Comparison of ENCODE assay signal across 1 cellular context in the genomic region with DNA sequence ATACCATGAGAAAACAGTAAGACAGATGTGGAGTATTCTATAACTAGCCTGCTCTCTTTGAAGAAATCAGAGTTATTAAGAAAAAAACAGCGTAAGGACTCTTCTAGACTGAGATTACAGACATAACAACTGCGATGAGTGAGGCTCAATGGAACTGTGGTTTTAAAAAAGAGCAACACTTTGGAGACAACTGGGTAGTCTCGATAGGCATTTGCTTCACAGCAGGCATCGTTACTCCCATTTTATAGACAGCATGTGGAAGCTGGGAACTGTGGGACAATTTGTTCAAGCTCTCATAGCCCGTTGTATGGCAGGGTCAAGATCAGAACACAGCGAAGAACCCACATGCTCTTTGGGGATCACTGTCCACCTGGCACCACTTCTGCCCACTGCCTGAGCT.
TF ChIP-seq lines count a peak whose summit lies in the region.

No MANE protein-coding gene starts in this region.

TF ChIP-seq in GM12878, 131 proteins besides CTCF, POLR2A, EP300 and RAD21 (continued from another document):
- TF ChIP-seq, protein P1, sequence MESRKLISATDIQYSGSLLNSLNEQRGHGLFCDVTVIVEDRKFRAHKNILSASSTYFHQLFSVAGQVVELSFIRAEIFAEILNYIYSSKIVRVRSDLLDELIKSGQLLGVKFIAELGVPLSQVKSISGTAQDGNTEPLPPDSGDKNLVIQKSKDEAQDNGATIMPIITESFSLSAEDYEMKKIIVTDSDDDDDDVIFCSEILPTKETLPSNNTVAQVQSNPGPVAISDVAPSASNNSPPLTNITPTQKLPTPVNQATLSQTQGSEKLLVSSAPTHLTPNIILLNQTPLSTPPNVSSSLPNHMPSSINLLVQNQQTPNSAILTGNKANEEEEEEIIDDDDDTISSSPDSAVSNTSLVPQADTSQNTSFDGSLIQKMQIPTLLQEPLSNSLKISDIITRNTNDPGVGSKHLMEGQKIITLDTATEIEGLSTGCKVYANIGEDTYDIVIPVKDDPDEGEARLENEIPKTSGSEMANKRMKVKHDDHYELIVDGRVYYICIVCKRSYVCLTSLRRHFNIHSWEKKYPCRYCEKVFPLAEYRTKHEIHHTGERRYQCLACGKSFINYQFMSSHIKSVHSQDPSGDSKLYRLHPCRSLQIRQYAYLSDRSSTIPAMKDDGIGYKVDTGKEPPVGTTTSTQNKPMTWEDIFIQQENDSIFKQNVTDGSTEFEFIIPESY (IDR thresholded peaks at IDR 0.05): no peak
- TF ChIP-seq, protein P2, sequence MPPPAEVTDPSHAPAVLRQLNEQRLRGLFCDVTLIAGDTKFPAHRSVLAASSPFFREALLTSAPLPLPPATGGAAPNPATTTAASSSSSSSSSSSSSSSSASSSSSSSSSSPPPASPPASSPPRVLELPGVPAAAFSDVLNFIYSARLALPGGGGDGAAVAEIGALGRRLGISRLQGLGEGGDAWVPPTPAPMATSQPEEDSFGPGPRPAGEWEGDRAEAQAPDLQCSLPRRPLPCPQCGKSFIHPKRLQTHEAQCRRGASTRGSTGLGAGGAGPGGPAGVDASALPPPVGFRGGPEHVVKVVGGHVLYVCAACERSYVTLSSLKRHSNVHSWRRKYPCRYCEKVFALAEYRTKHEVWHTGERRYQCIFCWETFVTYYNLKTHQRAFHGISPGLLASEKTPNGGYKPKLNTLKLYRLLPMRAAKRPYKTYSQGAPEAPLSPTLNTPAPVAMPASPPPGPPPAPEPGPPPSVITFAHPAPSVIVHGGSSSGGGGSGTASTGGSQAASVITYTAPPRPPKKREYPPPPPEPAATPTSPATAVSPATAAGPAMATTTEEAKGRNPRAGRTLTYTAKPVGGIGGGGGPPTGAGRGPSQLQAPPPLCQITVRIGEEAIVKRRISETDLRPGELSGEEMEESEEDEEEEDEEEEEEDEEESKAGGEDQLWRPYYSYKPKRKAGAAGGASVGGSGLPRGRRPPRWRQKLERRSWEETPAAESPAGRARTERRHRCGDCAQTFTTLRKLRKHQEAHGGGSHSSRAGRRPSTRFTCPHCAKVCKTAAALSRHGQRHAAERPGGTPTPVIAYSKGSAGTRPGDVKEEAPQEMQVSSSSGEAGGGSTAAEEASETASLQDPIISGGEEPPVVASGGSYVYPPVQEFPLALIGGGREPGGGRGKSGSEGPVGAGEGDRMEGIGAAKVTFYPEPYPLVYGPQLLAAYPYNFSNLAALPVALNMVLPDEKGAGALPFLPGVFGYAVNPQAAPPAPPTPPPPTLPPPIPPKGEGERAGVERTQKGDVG (CRISPR knock-in tag; IDR thresholded peaks at IDR 0.05): no peak
- no peak for TF ChIP-seq ZBTB11 (CRISPR knock-in tag; IDR thresholded peaks at IDR 0.05)
- no peak for TF ChIP-seq HDAC6 (IDR thresholded peaks at IDR 0.05; ENCODE audit: unreplicated experiment)
